ENCODE assay signal across 9 cellular contexts in the genomic region with DNA sequence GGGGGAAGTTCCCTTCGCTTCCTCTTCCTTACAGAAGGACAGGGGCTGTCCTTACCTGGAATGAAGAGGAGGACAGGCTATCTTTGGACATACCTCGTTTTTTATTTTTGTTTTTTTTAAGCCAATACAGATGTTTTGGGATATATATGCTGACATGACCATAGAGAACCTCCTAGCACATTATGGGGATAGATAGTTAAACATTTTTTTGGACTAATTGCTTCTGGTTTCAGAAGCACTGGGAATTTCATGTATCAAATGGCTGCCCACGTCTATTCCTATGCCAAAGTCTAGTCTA.
DNase-seq lines count a peak whose midpoint lies in the region; ATAC-seq and TF ChIP-seq lines count a peak whose summit lies in the region.
"Had no signal": no experiment of that assay in that cellular context is flagged by ENCODE, and none has a peak within 500 bp of the region (broad histone marks: within the 10 kb centered on the region; RNA-seq: fewer than 3 reads in every experiment).

No MANE protein-coding gene starts in this region.

- peak overlapping the region; percentile 83 for H3K27ac Mint-ChIP-seq in CD8-positive, alpha-beta T cell
- peak overlapping the region; percentile 85 for H3K27ac Mint-ChIP-seq in activated CD4-positive, alpha-beta memory T cell treated with anti-CD3 and anti-CD28 coated beads for 36 hours

- H3K36me3 ChIP-seq in CD8-positive, alpha-beta T cell (ENCODE audit: insufficient read depth, low read length) = no peaks in the 10 kb centered on the region
- H3K36me3 ChIP-seq in fibroblast of lung (ENCODE audit: control insufficient read depth, insufficient read depth, low read length) (no peaks in the 10 kb centered on the region), skeletal muscle tissue (ENCODE audit: control insufficient read depth in 3 of 3, insufficient read depth in 3 of 3, low read length in 3 of 3) (no peaks in the 10 kb centered on the region)

- no peaks in the 10 kb centered on the region for H3K27me3 Mint-ChIP-seq in CD8-positive, alpha-beta T cell (ENCODE audit: low read depth)
- H3K27me3 Mint-ChIP-seq in activated CD4-positive, alpha-beta memory T cell treated with anti-CD3 and anti-CD28 coated beads for 36 hours = no peaks in the 10 kb centered on the region

- no peak overlapping the region for H3K4me2 ChIP-seq in fibroblast of lung (ENCODE audit: extremely low read depth, insufficient read depth, low read length)

- ATAC-seq in CD8-positive, alpha-beta T cell = no peak
- ATAC-seq in HG02938 (IDR thresholded peaks at IDR 0.05; ENCODE audit: unreplicated experiment) = no peak

- H3K4me3 Mint-ChIP-seq in CD8-positive, alpha-beta T cell = peak overlapping the region; percentile 49
- H3K4me3 Mint-ChIP-seq in activated CD4-positive, alpha-beta memory T cell treated with anti-CD3 and anti-CD28 coated beads for 36 hours = no peak overlapping the region

- intact Hi-C loops in CD8-positive, alpha-beta T cell (cut with DNase I, micrococcal nuclease) = loop anchor here in 1 of 2 experiments (10.0 kb wide), 1 partner anchor 64 kb away; no protein-coding TSS in a partner anchor
- intact Hi-C loops in activated CD4-positive, alpha-beta memory T cell treated with anti-CD3 and anti-CD28 coated beads for 36 hours (cut with micrococcal nuclease) = loop anchor here (1.0 to 5.0 kb wide), 6 partner anchors 9 to 238 kb away; partner anchors contain the start of gene BHLHE40

- peaks cover 48% of the 10 kb centered on the region for H3K36me3 Mint-ChIP-seq in CD8-positive, alpha-beta T cell
- peaks cover 29% of the 10 kb centered on the region for H3K36me3 Mint-ChIP-seq in activated CD4-positive, alpha-beta memory T cell treated with anti-CD3 and anti-CD28 coated beads for 36 hours

- no peaks in the 10 kb centered on the region for H3K79me2 ChIP-seq in fibroblast of lung (ENCODE audit: control insufficient read depth, insufficient read depth, low read length)

- CTCF ChIA-PET in CD8-positive, alpha-beta T cell (lab: Charles Lee) = no interaction called here
- CTCF ChIA-PET in activated CD4-positive, alpha-beta memory T cell treated with anti-CD3 and anti-CD28 coated beads for 36 hours (lab: Charles Lee) = interaction anchor here (0.7 kb wide), 1 partner anchor 24 kb away, joined by 3 read pairs; no protein-coding TSS in a partner anchor

- peak overlapping the region; percentile 31 for H3K27ac ChIP-seq in CD8-positive, alpha-beta T cell (ENCODE audit: low read depth, low read length)
- H3K27ac ChIP-seq in fibroblast of lung (ENCODE audit: insufficient read depth, low read length) = peak overlapping the region; percentile 55
- peak overlapping the region; percentile 87 for H3K27ac ChIP-seq in skeletal muscle tissue (ENCODE audit: low read depth, low read length)

- peaks cover 58% of the 10 kb centered on the region for H3K4me1 ChIP-seq in CD8-positive, alpha-beta T cell (ENCODE audit: insufficient read depth, low read length)
- H3K4me1 ChIP-seq in fibroblast of lung (ENCODE audit: control insufficient read depth, extremely low read depth, insufficient read depth, low read length) (peaks cover 4% of the 10 kb centered on the region), skeletal muscle tissue (ENCODE audit: control insufficient read depth in 3 of 3, insufficient read depth in 3 of 3, low read length in 3 of 3) (peaks cover 28 to 35% (median 35%) of the 10 kb centered on the region in 3 donors)

- H3K9me3 ChIP-seq in CD8-positive, alpha-beta T cell (ENCODE audit: low read length) = peaks cover 6% of the 10 kb centered on the region
- H3K9me3 ChIP-seq in fibroblast of lung (ENCODE audit: control insufficient read depth, insufficient read depth, low read depth, low read length) (no peaks in the 10 kb centered on the region), skeletal muscle tissue (ENCODE audit: control insufficient read depth in 3 of 3, low read length in 3 of 3) (no peaks in the 10 kb centered on the region)

- no peak overlapping the region for H3K4me3 ChIP-seq in CD8-positive, alpha-beta T cell (ENCODE audit: low read depth, low read length)
- no peak overlapping the region for H3K4me3 ChIP-seq in fibroblast of lung (replicated peaks in 1 of 4; ENCODE audit: control extremely low read depth in 1 of 4, insufficient read depth in 1 of 4, low read depth in 3 of 4, low read length in 4 of 4)
- no peak overlapping the region for H3K4me3 ChIP-seq in skeletal muscle tissue (ENCODE audit: low read length in 3 of 3)

- POLR2A ChIA-PET in CD8-positive, alpha-beta T cell (lab: Charles Lee) = no interaction called here
- POLR2A ChIA-PET in activated CD4-positive, alpha-beta memory T cell treated with anti-CD3 and anti-CD28 coated beads for 36 hours (lab: Charles Lee) = interaction anchor here (1.5 to 1.6 kb wide), 2 partner anchors 238 to 243 kb away, joined by 4 to 6 read pairs; partner anchors contain the start of gene BHLHE40

- H3K9me3 Mint-ChIP-seq in CD8-positive, alpha-beta T cell = peaks cover 3% of the 10 kb centered on the region
- peaks cover 8% of the 10 kb centered on the region for H3K9me3 Mint-ChIP-seq in activated CD4-positive, alpha-beta memory T cell treated with anti-CD3 and anti-CD28 coated beads for 36 hours

- H3K27me3 ChIP-seq in CD8-positive, alpha-beta T cell (ENCODE audit: insufficient read depth, low read length) = no peaks in the 10 kb centered on the region
- no peaks in the 10 kb centered on the region for H3K27me3 ChIP-seq in fibroblast of lung (ENCODE audit: control insufficient read depth, insufficient read depth, low read length)
- H3K27me3 ChIP-seq in skeletal muscle tissue (ENCODE audit: control insufficient read depth in 3 of 3, insufficient read depth in 3 of 3, low read length in 3 of 3) = no peaks in the 10 kb centered on the region

- no peaks in the 10 kb centered on the region for H4K20me1 ChIP-seq in fibroblast of lung (ENCODE audit: control insufficient read depth, extremely low read depth, insufficient read depth, low read length)

- H3K4me1 Mint-ChIP-seq in CD8-positive, alpha-beta T cell (ENCODE audit: low read depth) = peaks cover 56% of the 10 kb centered on the region
- H3K4me1 Mint-ChIP-seq in activated CD4-positive, alpha-beta memory T cell treated with anti-CD3 and anti-CD28 coated beads for 36 hours (ENCODE audit: low read depth) = peaks cover 55% of the 10 kb centered on the region

- TF ChIP-seq CTCF in CD8-positive, alpha-beta T cell (IDR thresholded peaks at IDR 0.05) = no peak
- TF ChIP-seq CTCF in fibroblast of lung (conservative IDR thresholded peaks at IDR 0.05 in 1 of 2, IDR thresholded peaks at IDR 0.05 in 1 of 2; ENCODE audit: low read depth in 1 of 2, low read length in 2 of 2) = no peak

- DNase-seq in CD8-positive, alpha-beta T cell = no peak
- DNase-seq in activated CD4-positive, alpha-beta memory T cell treated with anti-CD3 and anti-CD28 coated beads for 36 hours = no peak
- DNase-seq in fibroblast of lung (ENCODE audit: low read depth in 2 of 2) = no peak
- DNase-seq in NCI-H510A treated with DMSO at 0.1 percent for 48 hours (lab: John Stamatoyannopoulos, UW) = no peak
- DNase-seq in nucleus accumbens (lab: John Stamatoyannopoulos, UW) = no peak
- DNase-seq in activated gamma-delta T cell treated with Interleukin-2 at 50 U/mL for 16 hours = no peak
- DNase-seq: activated CD4-positive, alpha-beta T cell treated with anti-CD3 and anti-CD28 coated beads, Interleukin-2, amount 50 U/mL, for 1 hour had no signal

- no peak overlapping the region for H3K9ac ChIP-seq in fibroblast of lung (ENCODE audit: insufficient read depth, low read length)
- peak overlapping the region in 1 of 3 donors; percentile 10 for H3K9ac ChIP-seq in skeletal muscle tissue (ENCODE audit: low read depth in 1 of 3, low read length in 3 of 3)

- no peak overlapping the region for H2AFZ ChIP-seq in fibroblast of lung (ENCODE audit: low read length)

Comparison
In these comparisons a context has a peak if more than half of its experiments do, and no peak if none do; other contexts are left out.
1. H3K27ac ChIP-seq: peak in every context shown above with its lines; median percentile 87 in skeletal muscle tissue; 55 in fibroblast of lung; 31 in CD8-positive, alpha-beta T cell.